In the genomic region with DNA sequence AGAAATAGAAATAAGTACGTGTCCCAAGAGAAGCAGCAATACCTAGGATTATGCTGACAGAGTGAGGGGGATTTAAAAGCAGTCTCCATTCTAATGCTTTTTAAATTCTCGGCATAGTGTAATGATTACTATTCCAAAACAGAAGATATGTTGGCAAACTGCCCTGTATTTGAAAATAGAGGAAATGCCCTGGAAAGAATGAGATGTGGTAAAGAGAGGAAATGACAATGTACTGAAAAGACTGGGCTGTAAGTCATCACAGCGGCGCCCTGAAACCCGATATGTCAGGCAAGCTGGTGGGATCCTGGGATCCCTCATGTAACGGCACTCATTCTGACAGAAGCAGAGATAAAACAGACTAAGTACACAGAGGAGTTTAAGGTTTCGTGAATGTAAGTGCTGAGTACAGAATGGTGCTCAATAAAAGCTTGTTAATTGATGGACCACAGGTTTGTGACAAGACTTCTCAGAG, we compare ENCODE assay signal across 9 cellular contexts.
DNase-seq lines count a peak whose midpoint lies in the region; ATAC-seq and TF ChIP-seq lines count a peak whose summit lies in the region.
"Had no signal": no experiment of that assay in that cellular context is flagged by ENCODE, and none has a peak within 500 bp of the region (broad histone marks: within the 10 kb centered on the region; RNA-seq: fewer than 3 reads in every experiment).

No MANE protein-coding gene starts in this region.

- peaks cover 0 to 37% (median 9%) of the 10 kb centered on the region in 4 donors for H3K4me1 ChIP-seq in tibial nerve

- intact Hi-C loops in Right ventricle myocardium superior (cut with DNase I) = no loop called here

- H3K4me3 ChIP-seq in AG09309 (ENCODE audit: control insufficient read depth, low read depth, low read length) (no peak overlapping the region), SU-DHL-6 (ENCODE audit: insufficient read depth, low read length, poor library complexity, severe bottlenecking) (no peak overlapping the region), tibial nerve (peak overlapping the region in 1 of 4 donors; percentile 17)

- H3K79me2 ChIP-seq in SU-DHL-6 (ENCODE audit: insufficient read depth, low read length) = no peaks in the 10 kb centered on the region

- DNase-seq in AG09309 (ENCODE audit: low read depth) (peak; percentile 90), HCEC 1CT (peak; percentile 98), Right ventricle myocardium superior (peak; percentile 76), stromal cell of bone marrow (ENCODE audit: low read depth) (peak; percentile 92), tibial nerve (ENCODE audit: low spot score in 2 of 2) (no peak)
- DNase-seq: activated naive CD8-positive, alpha-beta T cell treated with anti-CD3 and anti-CD28 coated beads, Interleukin-2, amount 10 ng/mL, durations not matched to agents 7 days and 5 days had no signal

- TF ChIP-seq POLR2A in tibial nerve (IDR thresholded peaks at IDR 0.05) = no peak

- no peaks in the 10 kb centered on the region for H4K20me1 ChIP-seq in SU-DHL-6 (ENCODE audit: low read depth, low read length)

- no peaks in the 10 kb centered on the region for H3K9me2 ChIP-seq in SU-DHL-6 (replicated peaks; ENCODE audit: insufficient read depth, low read length)

- no peak overlapping the region for H3K27ac ChIP-seq in SU-DHL-6 (ENCODE audit: low read depth, low read length)
- peak overlapping the region in 2 of 4 donors; percentile 41 to 47 for H3K27ac ChIP-seq in tibial nerve

- H3K27me3 ChIP-seq in SU-DHL-6 (ENCODE audit: low read length) = no peaks in the 10 kb centered on the region
- H3K27me3 ChIP-seq in tibial nerve = no peaks in the 10 kb centered on the region

- 11 to 15% methylated on average over 7 of the region's 7 CpGs for WGBS in tibial nerve, 2 donors

- H3K36me3 ChIP-seq in SU-DHL-6 (ENCODE audit: low read length) = no peaks in the 10 kb centered on the region
- no peaks in the 10 kb centered on the region for H3K36me3 ChIP-seq in tibial nerve

- TF ChIP-seq CTCF in AG09309 (IDR thresholded peaks at IDR 0.05; ENCODE audit: control insufficient read depth, insufficient read depth, low read depth, low read length, missing control alignments) (no peak), SU-DHL-6 (IDR thresholded peaks at IDR 0.05; ENCODE audit: insufficient read depth, low read length, poor library complexity, severe bottlenecking) (no peak), tibial nerve (IDR thresholded peaks at IDR 0.05) (no peak)

- no peaks in the 10 kb centered on the region for H3K9me3 ChIP-seq in SU-DHL-6 (ENCODE audit: insufficient read depth, low read length)
- H3K9me3 ChIP-seq in tibial nerve = no peaks in the 10 kb centered on the region

- no peak overlapping the region for H3K4me2 ChIP-seq in SU-DHL-6 (ENCODE audit: low read depth, low read length, poor library complexity, severe bottlenecking)

- ATAC-seq in Right ventricle myocardium superior (ENCODE audit: poor library complexity) (peak; percentile 87), HG02642 (IDR thresholded peaks at IDR 0.05; ENCODE audit: poor library complexity, unreplicated experiment) (no peak), HG03439 (IDR thresholded peaks at IDR 0.05; ENCODE audit: unreplicated experiment) (no peak)

- peaks cover 14% of the 10 kb centered on the region; the same call in 1 of the 2 replicates for H3F3A ChIP-seq in SU-DHL-6 (ENCODE audit: insufficient read depth)

- peak in 1 of 2 donors; percentile 57 for TF ChIP-seq EP300 in tibial nerve (IDR thresholded peaks at IDR 0.05)

- H3K9ac ChIP-seq in SU-DHL-6 (ENCODE audit: low read length) = no peak overlapping the region

- H2AFZ ChIP-seq in SU-DHL-6 (ENCODE audit: low read depth, low read length, severe bottlenecking) = peak overlapping the region; percentile 5

Comparison
In these comparisons a context has a peak if more than half of its experiments do, and no peak if none do; other contexts are left out.
1. DNase-seq: peak in AG09309 (single experiment), HCEC 1CT (single experiment), Right ventricle myocardium superior (single experiment) and stromal cell of bone marrow (single experiment); none in tibial nerve (0 of 2).